In the genomic region with DNA sequence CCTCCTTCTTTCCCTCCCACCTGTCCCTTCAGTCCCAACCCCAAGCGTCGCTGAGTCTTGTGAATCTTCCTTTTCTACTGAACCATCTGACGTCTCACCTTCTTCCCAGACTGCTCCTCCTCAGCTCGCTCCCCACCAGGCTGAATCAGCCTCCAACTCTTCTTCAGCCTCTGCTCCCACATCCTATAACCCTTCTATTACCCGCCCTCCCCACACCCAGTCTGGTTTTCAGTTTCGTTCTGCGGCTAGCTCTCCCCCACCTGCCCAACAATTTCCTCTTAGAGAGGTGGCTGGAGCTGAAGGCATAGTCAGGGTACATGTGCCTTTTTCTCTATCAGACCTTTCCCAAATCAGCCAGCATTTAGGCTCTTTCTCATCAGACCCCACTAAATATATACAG, we compare ENCODE assay signal across 9 cellular contexts. TPM values are rescaled to one million over a fixed set of nuclear protein-coding genes. Genes with fewer than 3 reads are reported as not detected.
DNase-seq lines count a peak whose midpoint lies in the region; ATAC-seq lines count a peak whose summit lies in the region.
"Not testable (repeated sequence)": the region's sequence is repeated elsewhere in the genome, so short reads cannot be mapped to it uniquely, and the experiment has no call there.
"Had no signal": no experiment of that assay in that cellular context is flagged by ENCODE, and none has a peak within 500 bp of the region (broad histone marks: within the 10 kb centered on the region; RNA-seq: fewer than 3 reads in every experiment).

No MANE protein-coding gene starts in this region.

- POLR2A ChIA-PET in activated CD4-positive, alpha-beta T cell treated with anti-CD3 and anti-CD28 coated beads, Interleukin-2, amount 10 ng/mL, durations not matched to agents 7 days and 5 days (lab: Charles Lee): interaction anchor here (0.6 kb wide), 1 partner anchor 10 kb away, joined by 3 read pairs; no protein-coding TSS in a partner anchor

- CTCF ChIA-PET in activated CD4-positive, alpha-beta T cell treated with anti-CD3 and anti-CD28 coated beads, Interleukin-2, amount 10 ng/mL, durations not matched to agents 7 days and 5 days (lab: Charles Lee): interaction anchor here (1.1 to 1.7 kb wide), 3 partner anchors 12 to 24 kb away, joined by 3 to 7 read pairs (median 3); no protein-coding TSS in a partner anchor

- H3K27ac Mint-ChIP-seq in activated CD4-positive, alpha-beta T cell treated with anti-CD3 and anti-CD28 coated beads, Interleukin-2, amount 10 ng/mL, durations not matched to agents 7 days and 5 days: not testable (repeated sequence)
- peak overlapping the region; percentile 77 for H3K27ac Mint-ChIP-seq in stimulated activated effector memory CD8-positive, alpha-beta T cell treated with anti-CD3 and anti-CD28 coated beads, Interleukin-12 subunit alpha, Interleukin-12 subunit beta, amount 100 ng/mL, for 72 hours

- not testable (repeated sequence) for H3K27me3 Mint-ChIP-seq in activated CD4-positive, alpha-beta T cell treated with anti-CD3 and anti-CD28 coated beads, Interleukin-2, amount 10 ng/mL, durations not matched to agents 7 days and 5 days

- not testable (repeated sequence) for H3K36me3 Mint-ChIP-seq in activated CD4-positive, alpha-beta T cell treated with anti-CD3 and anti-CD28 coated beads, Interleukin-2, amount 10 ng/mL, durations not matched to agents 7 days and 5 days (ENCODE audit: low read depth); stimulated activated effector memory CD8-positive, alpha-beta T cell treated with anti-CD3 and anti-CD28 coated beads, Interleukin-12 subunit alpha, Interleukin-12 subunit beta, amount 100 ng/mL, for 72 hours

- not testable (repeated sequence) for H3K4me1 Mint-ChIP-seq in activated CD4-positive, alpha-beta T cell treated with anti-CD3 and anti-CD28 coated beads, Interleukin-2, amount 10 ng/mL, durations not matched to agents 7 days and 5 days; stimulated activated effector memory CD8-positive, alpha-beta T cell treated with anti-CD3 and anti-CD28 coated beads, Interleukin-12 subunit alpha, Interleukin-12 subunit beta, amount 100 ng/mL, for 72 hours

- ATAC-seq in stimulated activated effector memory CD8-positive, alpha-beta T cell treated with anti-CD3 and anti-CD28 coated beads, Interleukin-12 subunit alpha, Interleukin-12 subunit beta, amount 100 ng/mL, for 72 hours: peak; percentile 85

- DNase-seq in Daoy (ENCODE audit: low read depth) (peak; percentile 60), KG1 (lab: John Stamatoyannopoulos, UW) (peak; percentile 18), SKM-1 (lab: John Stamatoyannopoulos, UW; ENCODE audit: unreplicated experiment) (peak; percentile 25)
- DNase-seq in activated CD4-positive, alpha-beta T cell treated with anti-CD3 and anti-CD28 coated beads, Interleukin-2, amount 10 ng/mL, durations not matched to agents 7 days and 5 days: peak; percentile 83
- DNase-seq in activated T-helper 1 cell treated with anti-CD3 and anti-CD28 coated beads, Interleukin-2, amount 50 U/mL, for 16 hours (ENCODE audit: low read depth in 1 of 2, low spot score in 1 of 2): peak; percentile 28
- DNase-seq in effector CD4-positive, alpha-beta T cell: peak; percentile 42
- peak; percentile 21 to 63 for DNase-seq in stimulated activated CD4-positive, alpha-beta T cell treated with anti-CD3 and anti-CD28 coated beads, Interleukin-1b, Interleukin-23, amount 100 ng/mL, for 4 hours (ENCODE audit: low read depth in 2 of 2)
- DNase-seq in stimulated activated effector memory CD8-positive, alpha-beta T cell treated with anti-CD3 and anti-CD28 coated beads, Interleukin-12 subunit alpha, Interleukin-12 subunit beta, amount 100 ng/mL, for 72 hours (ENCODE audit: low spot score in 2 of 2): peak; percentile 14 to 75

- not testable (repeated sequence) for H3K9me3 Mint-ChIP-seq in activated CD4-positive, alpha-beta T cell treated with anti-CD3 and anti-CD28 coated beads, Interleukin-2, amount 10 ng/mL, durations not matched to agents 7 days and 5 days; stimulated activated effector memory CD8-positive, alpha-beta T cell treated with anti-CD3 and anti-CD28 coated beads, Interleukin-12 subunit alpha, Interleukin-12 subunit beta, amount 100 ng/mL, for 72 hours

- H3K4me3 Mint-ChIP-seq in activated CD4-positive, alpha-beta T cell treated with anti-CD3 and anti-CD28 coated beads, Interleukin-2, amount 10 ng/mL, durations not matched to agents 7 days and 5 days: peak overlapping the region; percentile 79
- H3K4me3 Mint-ChIP-seq in stimulated activated effector memory CD8-positive, alpha-beta T cell treated with anti-CD3 and anti-CD28 coated beads, Interleukin-12 subunit alpha, Interleukin-12 subunit beta, amount 100 ng/mL, for 72 hours: peak overlapping the region; percentile 68

RNA-seq across cellular contexts. Expression of a gene that starts 20.0 kb away (rescaled TPM):
- total RNA-seq in Daoy (2014; rRNA removed; shearing (Covaris generic)): 4.7 and 6.3 TPM in 2 replicates
- total RNA-seq in activated CD4-positive, alpha-beta T cell treated with anti-CD3 and anti-CD28 coated beads, Interleukin-2, amount 10 ng/mL, durations not matched to agents 7 days and 5 days: 100 to 1,000 TPM; 103 to 107 TPM

RNA-seq across cellular contexts. Expression of a gene that starts 43.6 kb away (rescaled TPM):
- not detected in 2 replicates for total RNA-seq in Daoy (2014; rRNA removed; shearing (Covaris generic))
- total RNA-seq in activated CD4-positive, alpha-beta T cell treated with anti-CD3 and anti-CD28 coated beads, Interleukin-2, amount 10 ng/mL, durations not matched to agents 7 days and 5 days: not detected
- total RNA-seq: dermis blood vessel endothelial cell had no signal

Comparison
In these comparisons a context has a peak if more than half of its experiments do, and no peak if none do; other contexts are left out.
1. Peak in every context shown above with its lines: DNase-seq and ATAC-seq.
2. DNase-seq: peak in every context shown above with its lines; median percentile 83 in activated CD4-positive, alpha-beta T cell treated with anti-CD3 and anti-CD28 coated beads, Interleukin-2, amount 10 ng/mL, durations not matched to agents 7 days and 5 days; 60 in Daoy; 44 in stimulated activated effector memory CD8-positive, alpha-beta T cell treated with anti-CD3 and anti-CD28 coated beads, Interleukin-12 subunit alpha, Interleukin-12 subunit beta, amount 100 ng/mL, for 72 hours; 42 in effector CD4-positive, alpha-beta T cell; 42 in stimulated activated CD4-positive, alpha-beta T cell treated with anti-CD3 and anti-CD28 coated beads, Interleukin-1b, Interleukin-23, amount 100 ng/mL, for 4 hours; 28 in activated T-helper 1 cell treated with anti-CD3 and anti-CD28 coated beads, Interleukin-2, amount 50 U/mL, for 16 hours; 25 in SKM-1; 18 in KG1.
3. RNA of a gene that starts 20.0 kb away (total RNA-seq): 103 to 107 TPM in activated CD4-positive, alpha-beta T cell treated with anti-CD3 and anti-CD28 coated beads, Interleukin-2, amount 10 ng/mL, durations not matched to agents 7 days and 5 days; 4.7 to 6.3 TPM in Daoy; every median in the first group is over 10 times any median in the second.